In the genomic region with DNA sequence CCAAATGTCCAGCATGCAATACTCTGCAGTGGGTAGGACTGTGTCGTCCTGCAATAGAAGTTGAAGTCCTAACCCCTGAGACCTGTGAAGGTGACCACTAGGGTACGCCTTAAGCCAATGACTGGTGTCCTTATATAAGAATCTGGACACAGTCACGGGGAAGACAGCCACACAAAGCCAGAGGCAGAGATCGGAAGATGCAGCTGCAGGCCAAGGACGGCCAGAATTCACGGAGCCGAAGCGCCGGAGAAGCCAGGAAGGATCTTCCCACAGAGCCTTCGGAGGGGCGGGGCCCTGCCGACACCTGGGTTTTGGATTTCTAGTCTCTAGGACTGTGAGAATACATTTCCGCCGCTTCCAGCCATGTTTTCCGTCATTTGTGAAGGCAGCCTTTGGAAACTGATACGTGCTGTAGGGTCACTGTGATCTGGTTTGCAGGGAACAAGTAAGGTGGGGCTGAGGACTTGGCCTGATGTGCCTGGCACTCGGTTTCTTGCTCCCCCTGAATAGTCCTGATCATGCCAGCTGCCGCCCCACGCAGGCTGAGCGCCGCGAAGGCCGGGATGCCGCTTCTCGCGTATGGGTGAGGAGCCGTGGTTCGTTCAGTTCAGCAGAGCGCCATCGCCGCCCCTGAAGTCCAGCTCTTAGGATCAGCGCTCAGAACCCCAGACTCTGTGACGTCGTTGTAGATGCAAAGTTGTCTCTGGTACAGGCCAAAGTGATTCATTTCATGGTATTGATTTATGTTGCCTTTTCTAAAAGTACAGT, we compare ENCODE assay signal across 1 cellular context.
TF ChIP-seq lines count a peak whose summit lies in the region.

No MANE protein-coding gene starts in this region.

TF ChIP-seq in GM23338, 12 proteins besides CTCF, POLR2A, EP300 and RAD21 (continued from another document):
- TF ChIP-seq NANOG (IDR thresholded peaks at IDR 0.05; ENCODE audit: borderline replicate concordance), result no peak
- TF ChIP-seq STAT1 (IDR thresholded peaks at IDR 0.05; ENCODE audit: unreplicated experiment), result no peak
- TF ChIP-seq, protein P1, sequence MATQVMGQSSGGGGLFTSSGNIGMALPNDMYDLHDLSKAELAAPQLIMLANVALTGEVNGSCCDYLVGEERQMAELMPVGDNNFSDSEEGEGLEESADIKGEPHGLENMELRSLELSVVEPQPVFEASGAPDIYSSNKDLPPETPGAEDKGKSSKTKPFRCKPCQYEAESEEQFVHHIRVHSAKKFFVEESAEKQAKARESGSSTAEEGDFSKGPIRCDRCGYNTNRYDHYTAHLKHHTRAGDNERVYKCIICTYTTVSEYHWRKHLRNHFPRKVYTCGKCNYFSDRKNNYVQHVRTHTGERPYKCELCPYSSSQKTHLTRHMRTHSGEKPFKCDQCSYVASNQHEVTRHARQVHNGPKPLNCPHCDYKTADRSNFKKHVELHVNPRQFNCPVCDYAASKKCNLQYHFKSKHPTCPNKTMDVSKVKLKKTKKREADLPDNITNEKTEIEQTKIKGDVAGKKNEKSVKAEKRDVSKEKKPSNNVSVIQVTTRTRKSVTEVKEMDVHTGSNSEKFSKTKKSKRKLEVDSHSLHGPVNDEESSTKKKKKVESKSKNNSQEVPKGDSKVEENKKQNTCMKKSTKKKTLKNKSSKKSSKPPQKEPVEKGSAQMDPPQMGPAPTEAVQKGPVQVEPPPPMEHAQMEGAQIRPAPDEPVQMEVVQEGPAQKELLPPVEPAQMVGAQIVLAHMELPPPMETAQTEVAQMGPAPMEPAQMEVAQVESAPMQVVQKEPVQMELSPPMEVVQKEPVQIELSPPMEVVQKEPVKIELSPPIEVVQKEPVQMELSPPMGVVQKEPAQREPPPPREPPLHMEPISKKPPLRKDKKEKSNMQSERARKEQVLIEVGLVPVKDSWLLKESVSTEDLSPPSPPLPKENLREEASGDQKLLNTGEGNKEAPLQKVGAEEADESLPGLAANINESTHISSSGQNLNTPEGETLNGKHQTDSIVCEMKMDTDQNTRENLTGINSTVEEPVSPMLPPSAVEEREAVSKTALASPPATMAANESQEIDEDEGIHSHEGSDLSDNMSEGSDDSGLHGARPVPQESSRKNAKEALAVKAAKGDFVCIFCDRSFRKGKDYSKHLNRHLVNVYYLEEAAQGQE (IDR thresholded peaks at IDR 0.05; ENCODE audit: unreplicated experiment), result no peak
- no peak for TF ChIP-seq EZH2 (IDR thresholded peaks at IDR 0.05; ENCODE audit: low read depth, unreplicated experiment)
- TF ChIP-seq JUNB (IDR thresholded peaks at IDR 0.05; ENCODE audit: unreplicated experiment), result no peak
- no peak for TF ChIP-seq ZNF114 (CRISPR knock-in tag; IDR thresholded peaks at IDR 0.05)
- TF ChIP-seq, protein P2, sequence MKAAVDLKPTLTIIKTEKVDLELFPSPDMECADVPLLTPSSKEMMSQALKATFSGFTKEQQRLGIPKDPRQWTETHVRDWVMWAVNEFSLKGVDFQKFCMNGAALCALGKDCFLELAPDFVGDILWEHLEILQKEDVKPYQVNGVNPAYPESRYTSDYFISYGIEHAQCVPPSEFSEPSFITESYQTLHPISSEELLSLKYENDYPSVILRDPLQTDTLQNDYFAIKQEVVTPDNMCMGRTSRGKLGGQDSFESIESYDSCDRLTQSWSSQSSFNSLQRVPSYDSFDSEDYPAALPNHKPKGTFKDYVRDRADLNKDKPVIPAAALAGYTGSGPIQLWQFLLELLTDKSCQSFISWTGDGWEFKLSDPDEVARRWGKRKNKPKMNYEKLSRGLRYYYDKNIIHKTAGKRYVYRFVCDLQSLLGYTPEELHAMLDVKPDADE (IDR thresholded peaks at IDR 0.05), result no peak
- TF ChIP-seq POLR2AphosphoS5 (IDR thresholded peaks at IDR 0.05; ENCODE audit: low read depth), result no peak
- TF ChIP-seq EZH2phosphoT487 (IDR thresholded peaks at IDR 0.05; ENCODE audit: unreplicated experiment), result no peak
- TF ChIP-seq CREB1 (CRISPR knock-in tag; IDR thresholded peaks at IDR 0.05; ENCODE audit: low read depth), result no peak
- TF ChIP-seq, protein P3, sequence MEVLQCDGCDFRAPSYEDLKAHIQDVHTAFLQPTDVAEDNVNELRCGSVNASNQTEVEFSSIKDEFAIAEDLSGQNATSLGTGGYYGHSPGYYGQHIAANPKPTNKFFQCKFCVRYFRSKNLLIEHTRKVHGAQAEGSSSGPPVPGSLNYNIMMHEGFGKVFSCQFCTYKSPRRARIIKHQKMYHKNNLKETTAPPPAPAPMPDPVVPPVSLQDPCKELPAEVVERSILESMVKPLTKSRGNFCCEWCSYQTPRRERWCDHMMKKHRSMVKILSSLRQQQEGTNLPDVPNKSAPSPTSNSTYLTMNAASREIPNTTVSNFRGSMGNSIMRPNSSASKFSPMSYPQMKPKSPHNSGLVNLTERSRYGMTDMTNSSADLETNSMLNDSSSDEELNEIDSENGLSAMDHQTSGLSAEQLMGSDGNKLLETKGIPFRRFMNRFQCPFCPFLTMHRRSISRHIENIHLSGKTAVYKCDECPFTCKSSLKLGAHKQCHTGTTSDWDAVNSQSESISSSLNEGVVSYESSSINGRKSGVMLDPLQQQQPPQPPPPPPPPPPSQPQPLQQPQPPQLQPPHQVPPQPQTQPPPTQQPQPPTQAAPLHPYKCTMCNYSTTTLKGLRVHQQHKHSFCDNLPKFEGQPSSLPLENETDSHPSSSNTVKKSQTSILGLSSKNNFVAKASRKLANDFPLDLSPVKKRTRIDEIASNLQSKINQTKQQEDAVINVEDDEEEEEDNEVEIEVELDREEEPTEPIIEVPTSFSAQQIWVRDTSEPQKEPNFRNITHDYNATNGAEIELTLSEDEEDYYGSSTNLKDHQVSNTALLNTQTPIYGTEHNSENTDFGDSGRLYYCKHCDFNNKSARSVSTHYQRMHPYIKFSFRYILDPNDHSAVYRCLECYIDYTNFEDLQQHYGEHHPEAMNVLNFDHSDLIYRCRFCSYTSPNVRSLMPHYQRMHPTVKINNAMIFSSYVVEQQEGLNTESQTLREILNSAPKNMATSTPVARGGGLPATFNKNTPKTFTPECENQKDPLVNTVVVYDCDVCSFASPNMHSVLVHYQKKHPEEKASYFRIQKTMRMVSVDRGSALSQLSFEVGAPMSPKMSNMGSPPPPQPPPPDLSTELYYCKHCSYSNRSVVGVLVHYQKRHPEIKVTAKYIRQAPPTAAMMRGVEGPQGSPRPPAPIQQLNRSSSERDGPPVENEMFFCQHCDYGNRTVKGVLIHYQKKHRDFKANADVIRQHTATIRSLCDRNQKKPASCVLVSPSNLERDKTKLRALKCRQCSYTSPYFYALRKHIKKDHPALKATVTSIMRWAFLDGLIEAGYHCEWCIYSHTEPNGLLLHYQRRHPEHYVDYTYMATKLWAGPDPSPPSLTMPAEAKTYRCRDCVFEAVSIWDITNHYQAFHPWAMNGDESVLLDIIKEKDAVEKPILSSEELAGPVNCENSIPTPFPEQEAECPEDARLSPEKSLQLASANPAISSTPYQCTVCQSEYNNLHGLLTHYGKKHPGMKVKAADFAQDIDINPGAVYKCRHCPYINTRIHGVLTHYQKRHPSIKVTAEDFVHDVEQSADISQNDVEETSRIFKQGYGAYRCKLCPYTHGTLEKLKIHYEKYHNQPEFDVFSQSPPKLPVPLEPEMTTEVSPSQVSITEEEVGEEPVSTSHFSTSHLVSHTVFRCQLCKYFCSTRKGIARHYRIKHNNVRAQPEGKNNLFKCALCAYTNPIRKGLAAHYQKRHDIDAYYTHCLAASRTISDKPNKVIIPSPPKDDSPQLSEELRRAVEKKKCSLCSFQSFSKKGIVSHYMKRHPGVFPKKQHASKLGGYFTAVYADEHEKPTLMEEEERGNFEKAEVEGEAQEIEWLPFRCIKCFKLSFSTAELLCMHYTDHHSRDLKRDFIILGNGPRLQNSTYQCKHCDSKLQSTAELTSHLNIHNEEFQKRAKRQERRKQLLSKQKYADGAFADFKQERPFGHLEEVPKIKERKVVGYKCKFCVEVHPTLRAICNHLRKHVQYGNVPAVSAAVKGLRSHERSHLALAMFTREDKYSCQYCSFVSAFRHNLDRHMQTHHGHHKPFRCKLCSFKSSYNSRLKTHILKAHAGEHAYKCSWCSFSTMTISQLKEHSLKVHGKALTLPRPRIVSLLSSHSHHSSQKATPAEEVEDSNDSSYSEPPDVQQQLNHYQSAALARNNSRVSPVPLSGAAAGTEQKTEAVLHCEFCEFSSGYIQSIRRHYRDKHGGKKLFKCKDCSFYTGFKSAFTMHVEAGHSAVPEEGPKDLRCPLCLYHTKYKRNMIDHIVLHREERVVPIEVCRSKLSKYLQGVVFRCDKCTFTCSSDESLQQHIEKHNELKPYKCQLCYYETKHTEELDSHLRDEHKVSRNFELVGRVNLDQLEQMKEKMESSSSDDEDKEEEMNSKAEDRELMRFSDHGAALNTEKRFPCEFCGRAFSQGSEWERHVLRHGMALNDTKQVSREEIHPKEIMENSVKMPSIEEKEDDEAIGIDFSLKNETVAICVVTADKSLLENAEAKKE (CRISPR knock-in tag; IDR thresholded peaks at IDR 0.05), result no peak
TF ChIP-seq in GM23338: peak in this region for 0.
